In the genomic region with DNA sequence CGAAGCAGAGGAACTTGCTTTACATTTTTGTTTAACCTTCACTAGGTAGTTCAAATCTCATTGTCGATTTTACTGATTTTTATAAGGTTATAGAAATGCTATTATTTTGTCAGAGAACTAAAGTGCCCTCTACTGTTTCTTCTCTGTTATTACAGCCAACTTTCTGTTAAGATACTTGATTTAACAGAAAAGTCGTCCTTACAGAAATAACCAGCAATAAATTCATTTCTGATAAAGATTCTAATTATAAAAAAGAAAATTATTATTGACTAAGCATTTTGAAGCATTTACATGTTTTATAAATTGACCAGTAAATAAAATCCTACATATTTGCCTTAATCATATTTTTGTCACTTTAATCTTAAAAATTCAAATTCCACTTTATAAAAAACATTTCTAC, we compare ENCODE assay signal across 8 cellular contexts.
DNase-seq lines count a peak whose midpoint lies in the region; ATAC-seq and FAIRE-seq lines count a peak whose summit lies in the region.

No MANE protein-coding gene starts in this region.

- H3K9me3 Mint-ChIP-seq in activated CD4-positive, alpha-beta T cell treated with anti-CD3 and anti-CD28 coated beads, Interleukin-2, amount 10 ng/mL, durations not matched to agents 24 days and 14 days: no peaks in the 10 kb centered on the region

- H3K27ac Mint-ChIP-seq in activated CD4-positive, alpha-beta T cell treated with anti-CD3 and anti-CD28 coated beads, Interleukin-2, amount 10 ng/mL, durations not matched to agents 24 days and 14 days: no peak overlapping the region

- FAIRE-seq in G401.6 (lab: Jason Lieb, UNC): peak; percentile 91

- H3K4me1 Mint-ChIP-seq in activated CD4-positive, alpha-beta T cell treated with anti-CD3 and anti-CD28 coated beads, Interleukin-2, amount 10 ng/mL, durations not matched to agents 24 days and 14 days: no peaks in the 10 kb centered on the region

- H3K27me3 Mint-ChIP-seq in activated CD4-positive, alpha-beta T cell treated with anti-CD3 and anti-CD28 coated beads, Interleukin-2, amount 10 ng/mL, durations not matched to agents 24 days and 14 days: peaks cover 7% of the 10 kb centered on the region

- no peaks in the 10 kb centered on the region for H3K36me3 Mint-ChIP-seq in activated CD4-positive, alpha-beta T cell treated with anti-CD3 and anti-CD28 coated beads, Interleukin-2, amount 10 ng/mL, durations not matched to agents 24 days and 14 days (ENCODE audit: low read depth)

- intact Hi-C loops in activated CD4-positive, alpha-beta T cell treated with anti-CD3 and anti-CD28 coated beads, Interleukin-2, amount 10 ng/mL, durations not matched to agents 24 days and 14 days (cut with micrococcal nuclease): loop anchor here (1.0 to 5.0 kb wide), 2 partner anchors 67 to 159 kb away; no protein-coding TSS in a partner anchor

- ATAC-seq in GM19324 (IDR thresholded peaks at IDR 0.05; ENCODE audit: low FRiP score, unreplicated experiment): no peak

- no peak overlapping the region for H3K4me3 Mint-ChIP-seq in activated CD4-positive, alpha-beta T cell treated with anti-CD3 and anti-CD28 coated beads, Interleukin-2, amount 10 ng/mL, durations not matched to agents 24 days and 14 days

- DNase-seq in MV-4-11 (lab: John Stamatoyannopoulos, UW) (peak; percentile 36), amniotic epithelial cell (ENCODE audit: low read depth) (peak; percentile 50), left kidney (ENCODE audit: low read depth, low spot score) (peak; percentile 38), retina (no peak)
- DNase-seq in activated CD4-positive, alpha-beta T cell treated with anti-CD3 and anti-CD28 coated beads, Interleukin-2, amount 10 ng/mL, durations not matched to agents 24 days and 14 days: no peak
- no peak for DNase-seq in activated T-cell treated with anti-CD3 and anti-CD28 coated beads, Interleukin-2, amount 50 U/mL, for 48 hours

Comparison
In these comparisons a context has a peak if more than half of its experiments do, and no peak if none do; other contexts are left out.
1. DNase-seq: peak in MV-4-11 (single experiment), amniotic epithelial cell (single experiment) and left kidney (single experiment); none in activated CD4-positive, alpha-beta T cell treated with anti-CD3 and anti-CD28 coated beads, Interleukin-2, amount 10 ng/mL, durations not matched to agents 24 days and 14 days (single experiment), activated T-cell treated with anti-CD3 and anti-CD28 coated beads, Interleukin-2, amount 50 U/mL, for 48 hours (0 of 2) and retina (single experiment).